In genomic region chr9:135220601-135221575, GRCh38 we compare ENCODE assay signal across 20 cellular contexts.
DNase-seq lines count a peak whose midpoint lies in the region; ATAC-seq and TF ChIP-seq lines count a peak whose summit lies in the region.
"Had no signal": no experiment of that assay in that cellular context is flagged by ENCODE, and none has a peak within 500 bp of the region (broad histone marks: within the 10 kb centered on the region; RNA-seq: fewer than 3 reads in every experiment).

No MANE protein-coding gene starts in this region.

- no peak overlapping the region for H3K4me3 ChIP-seq in spleen
- H3K4me3 ChIP-seq: GM23338, Peyer's patch had no signal

- H3K27ac ChIP-seq in spleen = no peak overlapping the region
- H3K27ac ChIP-seq: 22Rv1, Peyer's patch had no signal

- peaks cover 0 to 79% (median 16%) of the 10 kb centered on the region in 7 donors for H3K27me3 ChIP-seq in spleen (replicated peaks in 1 of 7)
- H3K27me3 ChIP-seq: Peyer's patch had no signal

- H3K4me1 ChIP-seq in spleen = peaks cover 0 to 5% (median 0%) of the 10 kb centered on the region in 6 donors
- H3K4me1 ChIP-seq: Peyer's patch had no signal

- no peak overlapping the region for H3K4me3 Mint-ChIP-seq in glutamatergic neuron (ENCODE audit: unreplicated experiment)
- H3K4me3 Mint-ChIP-seq: GM23338, HFFc6, IgD-negative memory B cell had no signal

- H3K27ac Mint-ChIP-seq in glutamatergic neuron (ENCODE audit: unreplicated experiment) = no peak overlapping the region
- H3K27ac Mint-ChIP-seq: GM23338, HFFc6 had no signal

- intact Hi-C loops in Right ventricle myocardium inferior (cut with DNase I) = no loop called here
- intact Hi-C loops in left cardiac atrium (cut with DNase I) = no loop called here
- intact Hi-C loops in spleen (cut with DNase I; ENCODE audit: low total_unique reads) = no loop called here

- WGBS in spleen, 5 donors = 76 to 89% (median 84%) methylated on average over 13 to 28 of the region's 28 CpGs

- peaks cover 35% of the 10 kb centered on the region for H3K4me1 Mint-ChIP-seq in glutamatergic neuron (ENCODE audit: low read depth, unreplicated experiment)
- H3K4me1 Mint-ChIP-seq: IgD-negative memory B cell had no signal

- ATAC-seq in Right ventricle myocardium inferior (no peak), left cardiac atrium (no peak), GM18858 (IDR thresholded peaks at IDR 0.05; ENCODE audit: unreplicated experiment) (no peak), HG02870 (IDR thresholded peaks at IDR 0.05; ENCODE audit: unreplicated experiment) (no peak)

- TF ChIP-seq CTCF in glutamatergic neuron (IDR thresholded peaks at IDR 0.05; ENCODE audit: partially characterized antibody, unreplicated experiment) (no peak), spleen (IDR thresholded peaks at IDR 0.05 in 8 of 11, conservative IDR thresholded peaks at IDR 0.05 in 3 of 11) (no peak)

- no peak for TF ChIP-seq POLR2A in spleen (IDR thresholded peaks at IDR 0.05)

- no peaks in the 10 kb centered on the region for H3K9me3 ChIP-seq in spleen
- H3K9me3 ChIP-seq: Peyer's patch had no signal

- H3K27me3 Mint-ChIP-seq in glutamatergic neuron (ENCODE audit: unreplicated experiment) = peaks cover 6% of the 10 kb centered on the region

- no peaks in the 10 kb centered on the region for H3K9me3 Mint-ChIP-seq in glutamatergic neuron (ENCODE audit: unreplicated experiment)
- H3K9me3 Mint-ChIP-seq: GM23338, IgD-negative memory B cell had no signal

- no peaks in the 10 kb centered on the region for H3K36me3 Mint-ChIP-seq in glutamatergic neuron (ENCODE audit: unreplicated experiment)
- H3K36me3 Mint-ChIP-seq: IgD-negative memory B cell had no signal

- peak; percentile 33 for DNase-seq in Right ventricle myocardium inferior (ENCODE audit: missing footprints)
- DNase-seq in left cardiac atrium = no peak
- peak; percentile 18 for DNase-seq in M059J (ENCODE audit: low read depth)
- DNase-seq in glutamatergic neuron = peak; percentile 6
- peak; percentile 66 for DNase-seq in spleen
- DNase-seq in HuH-7.5 (ENCODE audit: low spot score) = no peak
- DNase-seq: C1 segment of cervical spinal cord, COR-L47, HFFc6, MV-4-11, NCI-H1417 treated with DMSO at 0.1 percent for 48 hours, NCI-H2029 treated with DMSO at 0.1 percent for 48 hours, NCI-H524, SIG-M5 had no signal

- no peaks in the 10 kb centered on the region for H3K36me3 ChIP-seq in spleen
- H3K36me3 ChIP-seq: Peyer's patch had no signal

Comparison
In these comparisons a context has a peak if more than half of its experiments do, and no peak if none do; other contexts are left out.
1. DNase-seq: peak in Right ventricle myocardium inferior (single experiment), M059J (single experiment), glutamatergic neuron (single experiment) and spleen (single experiment); none in left cardiac atrium (single experiment) and HuH-7.5 (single experiment).